ENCODE assay signal across 10 cellular contexts in the genomic region with DNA sequence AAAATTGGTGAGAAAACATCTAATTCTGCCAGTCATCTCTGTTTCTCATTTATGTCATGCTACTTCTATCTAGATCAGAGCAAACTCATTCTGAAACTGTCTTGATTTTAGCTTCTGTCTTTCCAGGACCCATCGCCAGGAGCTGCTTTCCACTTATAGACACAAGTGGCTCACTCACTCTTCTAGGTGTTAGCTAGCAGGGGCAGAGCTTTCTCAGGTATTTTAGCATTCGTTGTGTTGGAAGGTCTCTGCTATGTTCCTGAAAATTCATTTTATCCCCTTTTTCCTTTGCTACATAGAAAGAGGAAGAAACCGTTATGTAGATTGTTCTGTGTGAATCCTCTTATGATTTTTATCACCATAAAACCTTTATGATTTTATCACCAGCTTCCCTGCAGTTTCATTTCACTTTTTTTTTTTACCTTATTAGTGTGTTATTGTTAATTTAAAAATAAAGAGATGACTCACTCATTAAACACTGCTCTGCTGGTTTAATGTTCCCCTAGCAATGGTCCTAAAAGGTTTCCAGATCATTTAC.
DNase-seq lines count a peak whose midpoint lies in the region; ATAC-seq lines count a peak whose summit lies in the region.
"Had no signal": no experiment of that assay in that cellular context is flagged by ENCODE, and none has a peak within 500 bp of the region (broad histone marks: within the 10 kb centered on the region; RNA-seq: fewer than 3 reads in every experiment).

No MANE protein-coding gene starts in this region.

- DNase-seq in KBM-7 (peak; percentile 5), T-helper 9 cell (no peak), NCI-H526 (lab: John Stamatoyannopoulos, UW) (no peak), NCI-H146 treated with DMSO at 0.1 percent for 48 hours (lab: John Stamatoyannopoulos, UW; ENCODE audit: unreplicated experiment) (no peak)
- DNase-seq: heart left ventricle, T-helper 1 cell had no signal

- ATAC-seq in GM18519 (IDR thresholded peaks at IDR 0.05; ENCODE audit: low FRiP score, unreplicated experiment) (peak; percentile 96), GM21390 (IDR thresholded peaks at IDR 0.05; ENCODE audit: unreplicated experiment) (peak; percentile 87), HG02981 (IDR thresholded peaks at IDR 0.05; ENCODE audit: unreplicated experiment) (peak; percentile 92), esophagus mucosa (no peak)
- ATAC-seq: heart left ventricle had no signal

- in situ Hi-C loops in KBM-7 (cut with MboI; ENCODE audit: low pct_unique_long_range_greater_than_20kb, low sequenced_read_pairs) = no loop called here
